1 cellular context compared by ENCODE assay signal in the genomic region with DNA sequence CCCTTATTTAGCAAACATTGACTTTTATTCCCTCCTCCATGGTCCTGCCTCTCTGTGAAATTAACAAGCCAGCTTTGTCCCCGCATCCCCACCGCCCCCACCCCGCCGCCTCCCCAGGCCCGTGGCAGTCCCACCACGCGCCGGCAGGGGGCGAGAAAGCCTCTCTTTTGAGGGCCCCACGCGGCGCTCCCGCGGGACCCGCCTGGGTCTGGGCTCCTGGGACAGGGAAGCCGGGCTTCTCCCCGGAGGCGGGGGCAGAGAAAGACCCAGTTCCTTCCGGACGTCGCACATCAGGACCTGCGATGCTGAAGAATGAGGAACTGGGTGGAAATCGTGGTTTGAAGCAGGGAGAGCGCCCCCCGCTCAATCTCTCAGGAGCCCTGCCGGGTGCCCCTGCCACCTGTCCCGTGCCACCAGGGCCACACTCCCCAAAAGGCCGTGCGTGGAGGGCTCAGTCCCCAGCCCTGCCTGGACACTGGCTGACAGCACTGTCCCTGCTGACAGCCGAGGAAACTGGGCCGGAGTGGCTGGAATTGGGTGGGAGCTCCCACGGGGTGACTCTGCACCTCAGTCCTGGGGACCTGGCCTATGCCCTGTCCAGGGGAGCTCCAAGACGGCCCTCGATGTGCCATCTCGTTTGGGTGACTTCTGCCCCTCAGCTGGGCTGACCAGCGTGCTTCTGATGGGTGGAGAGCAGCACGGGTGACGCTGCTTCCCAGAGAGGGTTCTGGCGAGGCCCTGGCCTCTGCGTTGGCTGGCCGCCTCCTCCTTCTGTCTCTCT.
TF ChIP-seq lines count a peak whose summit lies in the region.

No MANE protein-coding gene starts in this region.

TF ChIP-seq in H1, 55 proteins besides CTCF, POLR2A, EP300 and RAD21:
- TF ChIP-seq GABPA (IDR thresholded peaks at IDR 0.05; ENCODE audit: borderline replicate concordance, insufficient read depth, low read length) = peak; percentile 37; the same call in 1 of the 2 replicates
- no peak for TF ChIP-seq PHF8 (conservative IDR thresholded peaks at IDR 0.05; ENCODE audit: low read depth, low read length)
